In the genomic region with DNA sequence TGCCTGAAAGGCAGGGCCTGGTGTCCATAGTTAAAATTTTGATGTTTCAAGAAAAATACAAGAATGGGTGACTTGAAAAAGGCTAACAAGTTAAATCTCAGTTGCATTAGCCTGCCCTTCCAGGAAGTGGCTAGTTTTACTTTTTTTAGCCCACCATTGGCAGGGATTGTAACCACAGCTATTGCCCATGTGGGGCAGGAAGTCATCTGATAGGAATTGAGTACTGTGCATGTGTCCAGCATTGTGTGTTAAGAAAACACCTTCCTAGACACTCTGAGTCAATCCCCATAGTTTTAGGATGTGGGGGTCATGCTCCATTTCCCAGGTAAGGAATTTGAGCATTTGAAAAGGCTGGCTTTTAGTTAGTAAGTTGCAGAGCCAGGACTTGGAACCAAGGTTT, we compare ENCODE assay signal across 13 cellular contexts. TPM values are rescaled to one million over a fixed set of nuclear protein-coding genes. Genes with fewer than 3 reads are reported as not detected.
A peak's percentile ranks its signal among the peaks of the same experiment; 100 is the strongest.
DNase-seq lines count a peak whose midpoint lies in the region; FAIRE-seq and TF ChIP-seq lines count a peak whose summit lies in the region.
"Had no signal": no experiment of that assay in that cellular context is flagged by ENCODE, and none has a peak within 500 bp of the region (broad histone marks: within the 10 kb centered on the region; RNA-seq: fewer than 3 reads in every experiment).

No MANE protein-coding gene starts in this region.

- H3K4me1 ChIP-seq in BLaER1 (peaks cover 15% of the 10 kb centered on the region), keratinocyte (ENCODE audit: control insufficient read depth, extremely low read depth, insufficient read depth, low read length) (peaks cover 8% of the 10 kb centered on the region)

- dilution Hi-C loops in keratinocyte (cut with MboI; ENCODE audit: extremely low pct_ligation_motif_present, low sequenced_read_pairs) = no loop called here

- H3K9ac ChIP-seq in BLaER1 (no peak overlapping the region), keratinocyte (ENCODE audit: control insufficient read depth, extremely low read depth, insufficient read depth, low read length) (no peak overlapping the region)

- no peak for TF ChIP-seq CTCF in astrocyte of the spinal cord (IDR thresholded peaks at IDR 0.05; ENCODE audit: low read depth, low read length)
- no peak for TF ChIP-seq CTCF in keratinocyte (optimal IDR thresholded peaks at IDR 0.05 in 1 of 3, IDR thresholded peaks at IDR 0.05 in 1 of 3, conservative IDR thresholded peaks at IDR 0.05 in 1 of 3; ENCODE audit: extremely low read depth in 1 of 3, insufficient read depth in 2 of 3, low read length in 3 of 3)
- no peak for TF ChIP-seq CTCF in lower leg skin (IDR thresholded peaks at IDR 0.05)

- TF ChIP-seq POLR2A in lower leg skin (IDR thresholded peaks at IDR 0.05) = no peak

- peak overlapping the region; percentile 29 for H2AFZ ChIP-seq in keratinocyte (ENCODE audit: control insufficient read depth, low read length)

- H3K9me3 ChIP-seq in BLaER1 (no peaks in the 10 kb centered on the region), keratinocyte (ENCODE audit: control insufficient read depth, low read depth, low read length) (no peaks in the 10 kb centered on the region)
- H3K9me3 ChIP-seq: right atrium auricular region had no signal

- H3K9me1 ChIP-seq in keratinocyte (ENCODE audit: control insufficient read depth, extremely low read depth, insufficient read depth, low read length) = no peaks in the 10 kb centered on the region

- FAIRE-seq in keratinocyte (lab: Jason Lieb, UNC) (no peak), HTR-8/SVneo (lab: Jason Lieb, UNC) (no peak)

- H3K79me2 ChIP-seq in keratinocyte (ENCODE audit: control insufficient read depth, insufficient read depth, low read length) = no peaks in the 10 kb centered on the region

- H3K27ac ChIP-seq in BLaER1 (no peak overlapping the region), keratinocyte (ENCODE audit: control insufficient read depth, insufficient read depth, low read length) (no peak overlapping the region)
- H3K27ac ChIP-seq: right atrium auricular region, VCaP had no signal

- in situ Hi-C loops in astrocyte of the spinal cord (cut with HindIII; ENCODE audit: low sequenced_read_pairs) = no loop called here

- H3K27me3 ChIP-seq in BLaER1 (no peaks in the 10 kb centered on the region), keratinocyte (ENCODE audit: control insufficient read depth, extremely low read depth, insufficient read depth, low read length) (no peaks in the 10 kb centered on the region)
- H3K27me3 ChIP-seq: right atrium auricular region had no signal

- DNase-seq in HT1080 (ENCODE audit: low read depth) (peak; percentile 35), astrocyte of the spinal cord (ENCODE audit: low read depth, low spot score) (peak; percentile 51), keratinocyte (ENCODE audit: low read depth, low spot score) (no peak), NCI-H1092 (lab: John Stamatoyannopoulos, UW) (no peak), SHP77 treated with DMSO at 0.1 percent for 48 hours (lab: John Stamatoyannopoulos, UW) (no peak), HTR-8/SVneo (ENCODE audit: insufficient read length, low spot score) (no peak), lower leg skin (ENCODE audit: low spot score in 2 of 2) (no peak)
- DNase-seq: aorta, NCI-H2081, NCI-H524 had no signal

- H3K36me3 ChIP-seq in BLaER1 (no peaks in the 10 kb centered on the region), keratinocyte (ENCODE audit: control insufficient read depth in 2 of 2, extremely low read depth in 1 of 2, insufficient read depth in 2 of 2, low read length in 2 of 2) (no peaks in the 10 kb centered on the region)

- H4K20me1 ChIP-seq in BLaER1 (no peaks in the 10 kb centered on the region), keratinocyte (ENCODE audit: control insufficient read depth, extremely low read depth, insufficient read depth, low read length) (no peaks in the 10 kb centered on the region)

- intact Hi-C loops in lower leg skin (cut with DNase I; ENCODE audit: low total_unique reads) = loop anchor here (10.0 kb wide), 1 partner anchor 177 kb away; the partner anchor contains the start of gene ANKRD6

- H3K4me3 ChIP-seq in BLaER1 = no peak overlapping the region
- H3K4me3 ChIP-seq in astrocyte of the spinal cord (ENCODE audit: low read depth, low read length) = no peak overlapping the region
- H3K4me3 ChIP-seq in keratinocyte (ENCODE audit: control insufficient read depth in 2 of 3, extremely low read depth in 1 of 3, insufficient read depth in 2 of 3, low read depth in 1 of 3, low read length in 3 of 3) = no peak overlapping the region
- H3K4me3 ChIP-seq in lower leg skin (ENCODE audit: low read depth, poor library complexity, severe bottlenecking) = no peak overlapping the region
- H3K4me3 ChIP-seq: right atrium auricular region had no signal

- H3K4me2 ChIP-seq in BLaER1 (peak overlapping the region; percentile 48), keratinocyte (ENCODE audit: control insufficient read depth, extremely low read depth, insufficient read depth, low read depth, low read length) (peak overlapping the region; percentile 35)

RNA-seq across cellular contexts. Expression of gene LYRM2, which starts 26.9 kb away (rescaled TPM):
- 16.4 and 24.4 TPM in 2 replicates for total RNA-seq in HT1080 (2014; rRNA removed; shearing (Covaris generic))
- 33.7 and 54.2 TPM in 2 replicates for polyA plus RNA-seq in HT1080 (2015; cell fraction: cytosol; rRNA removed)
- polyA plus RNA-seq in HT1080 (2015; cell fraction: nucleus; rRNA removed) = 20.0 and 24.5 TPM in 2 replicates
- polyA plus RNA-seq in keratinocyte = 25.9 to 43.0 TPM (median 34.0 TPM) in 3 replicates
- polyA plus RNA-seq in keratinocyte (2011; ENCODE audit: low read depth) = 13.6 TPM
- 24.0 and 48.1 TPM in 2 replicates for polyA plus RNA-seq in keratinocyte (2011; cell fraction: cytosol; rRNA removed)
- 9.3 and 19.4 TPM in 2 replicates for polyA plus RNA-seq in keratinocyte (2011; cell fraction: nucleus; rRNA removed)
- 17.7 and 33.6 TPM in 2 replicates for polyA plus RNA-seq in keratinocyte (2012; ENCODE audit: low replicate concordance)
- 3.1 to 14.7 TPM (median 8.6 TPM) in 3 replicates for polyA minus RNA-seq in keratinocyte
- polyA minus RNA-seq in keratinocyte (2011; cell fraction: cytosol; rRNA and poly(A)+ RNA removed) = 7.5 TPM
- polyA minus RNA-seq in keratinocyte (2011; cell fraction: nucleus; rRNA and poly(A)+ RNA removed) = 5.0 and 10.2 TPM in 2 replicates
- 10 to 100 TPM; 12.5 to 17.3 (median 14.5) TPM for total RNA-seq in lower leg skin

Comparison
In these comparisons a context has a peak if more than half of its experiments do, and no peak if none do; other contexts are left out.
1. DNase-seq: peak in HT1080 (single experiment) and astrocyte of the spinal cord (single experiment); none in keratinocyte (single experiment), NCI-H1092 (single experiment), SHP77 treated with DMSO at 0.1 percent for 48 hours (single experiment), HTR-8/SVneo (single experiment) and lower leg skin (0 of 2).